1 cellular context compared by ENCODE assay signal in genomic region chr19:40584007-40584406, GRCh38.
TF ChIP-seq lines count a peak whose summit lies in the region.

No MANE protein-coding gene starts in this region.

TF ChIP-seq in GM23338, 12 proteins besides CTCF, POLR2A, EP300 and RAD21 (continued from another document):
- TF ChIP-seq ZNF462 (CRISPR knock-in tag; IDR thresholded peaks at IDR 0.05) (no peak), STAT1 (IDR thresholded peaks at IDR 0.05; ENCODE audit: unreplicated experiment) (no peak)
